ENCODE assay signal across 2 cellular contexts in the genomic region with DNA sequence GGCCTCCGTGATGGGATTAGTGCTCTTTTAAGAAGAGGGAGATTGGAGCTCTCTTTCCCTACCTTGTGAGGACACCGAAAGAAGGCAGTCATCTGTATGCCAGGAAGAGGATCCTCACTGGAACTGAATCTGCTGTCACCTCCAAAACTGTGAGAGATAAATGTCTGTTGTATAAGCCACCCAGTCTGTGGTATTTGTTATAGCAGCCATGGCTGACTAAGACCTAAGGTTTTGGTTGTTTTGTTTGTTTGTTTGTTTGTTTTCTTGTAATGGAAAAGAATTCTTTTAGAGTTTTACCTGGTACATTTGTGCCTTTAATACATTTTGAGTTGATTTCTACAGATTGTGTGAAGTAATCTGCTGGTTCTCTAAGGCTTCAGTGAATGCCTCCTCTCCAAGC.
TF ChIP-seq lines count a peak whose summit lies in the region.

No MANE protein-coding gene starts in this region.

TF ChIP-seq in HepG2, 621 proteins besides CTCF, POLR2A, EP300 and RAD21:
- TF ChIP-seq ZNF12 (CRISPR knock-in tag; IDR thresholded peaks at IDR 0.05) = peak; percentile 80
- no peak for TF ChIP-seq KLF11 (CRISPR knock-in tag; IDR thresholded peaks at IDR 0.05)

TF ChIP-seq in K562, 482 proteins besides CTCF, POLR2A, EP300 and RAD21:
- TF ChIP-seq ZNF12 (CRISPR knock-in tag; IDR thresholded peaks at IDR 0.05) (0 out of 2 replicates have a peak, but pooled peaks have one; percentile 59), MEIS2 (IDR thresholded peaks at IDR 0.05; ENCODE audit: partially characterized antibody) (no peak), ZNF24 (IDR thresholded peaks at IDR 0.05) (no peak), CBFA2T3 (IDR thresholded peaks at IDR 0.05) (no peak), ZC3H11A (IDR thresholded peaks at IDR 0.05; ENCODE audit: low read depth, low read length) (no peak), ETV1 (tag; conservative IDR thresholded peaks at IDR 0.05; ENCODE audit: low read depth) (no peak)
- TF ChIP-seq, protein P1, sequence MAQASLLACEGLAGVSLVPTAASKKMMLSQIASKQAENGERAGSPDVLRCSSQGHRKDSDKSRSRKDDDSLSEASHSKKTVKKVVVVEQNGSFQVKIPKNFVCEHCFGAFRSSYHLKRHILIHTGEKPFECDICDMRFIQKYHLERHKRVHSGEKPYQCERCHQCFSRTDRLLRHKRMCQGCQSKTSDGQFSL (CRISPR knock-in tag; IDR thresholded peaks at IDR 0.05) = no peak
- TF ChIP-seq, protein P1 (tag; IDR thresholded peaks at IDR 0.05) = no peak
- TF ChIP-seq, protein P2, sequence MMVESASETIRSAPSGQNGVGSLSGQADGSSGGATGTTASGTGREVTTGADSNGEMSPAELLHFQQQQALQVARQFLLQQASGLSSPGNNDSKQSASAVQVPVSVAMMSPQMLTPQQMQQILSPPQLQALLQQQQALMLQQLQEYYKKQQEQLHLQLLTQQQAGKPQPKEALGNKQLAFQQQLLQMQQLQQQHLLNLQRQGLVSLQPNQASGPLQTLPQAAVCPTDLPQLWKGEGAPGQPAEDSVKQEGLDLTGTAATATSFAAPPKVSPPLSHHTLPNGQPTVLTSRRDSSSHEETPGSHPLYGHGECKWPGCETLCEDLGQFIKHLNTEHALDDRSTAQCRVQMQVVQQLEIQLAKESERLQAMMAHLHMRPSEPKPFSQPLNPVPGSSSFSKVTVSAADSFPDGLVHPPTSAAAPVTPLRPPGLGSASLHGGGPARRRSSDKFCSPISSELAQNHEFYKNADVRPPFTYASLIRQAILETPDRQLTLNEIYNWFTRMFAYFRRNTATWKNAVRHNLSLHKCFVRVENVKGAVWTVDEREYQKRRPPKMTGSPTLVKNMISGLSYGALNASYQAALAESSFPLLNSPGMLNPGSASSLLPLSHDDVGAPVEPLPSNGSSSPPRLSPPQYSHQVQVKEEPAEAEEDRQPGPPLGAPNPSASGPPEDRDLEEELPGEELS (CRISPR knock-in tag; IDR thresholded peaks at IDR 0.05; ENCODE audit: borderline replicate concordance) = no peak
